9 cellular contexts compared by ENCODE assay signal in genomic region chr10:5447611-5448071, GRCh38. TPM values are rescaled to one million over a fixed set of nuclear protein-coding genes. Genes with fewer than 3 reads are reported as not detected.
DNase-seq lines count a peak whose midpoint lies in the region; ATAC-seq and TF ChIP-seq lines count a peak whose summit lies in the region.
"Had no signal": no experiment of that assay in that cellular context is flagged by ENCODE, and none has a peak within 500 bp of the region (broad histone marks: within the 10 kb centered on the region; RNA-seq: fewer than 3 reads in every experiment).

No MANE protein-coding gene starts in this region.

- peak overlapping the region; percentile 32 to 67 (median 49) for H3K4me3 ChIP-seq in Peyer's patch
- H3K4me3 ChIP-seq in prostate gland, result peak overlapping the region; percentile 49 to 60
- H3K4me3 ChIP-seq: lung had no signal

- peaks cover 51% of the 10 kb centered on the region for H3K4me1 Mint-ChIP-seq in activated CD4-positive, alpha-beta T cell treated with anti-CD3 and anti-CD28 coated beads for 36 hours

- peak; percentile 19 for DNase-seq in activated CD4-positive, alpha-beta T cell treated with anti-CD3 and anti-CD28 coated beads for 36 hours
- no peak for DNase-seq in activated CD4-positive, alpha-beta T cell treated with anti-CD3 and anti-CD28 coated beads, Interleukin-2, amount 50 U/mL, for 4 hours
- DNase-seq in Peyer's patch (no peak), erythroblast (lab: John Stamatoyannopoulos, UW) (peak; percentile 41 to 45), prostate gland (ENCODE audit: low spot score) (no peak), NCI-H2107 treated with DMSO at 0.1 percent for 48 hours (lab: John Stamatoyannopoulos, UW; ENCODE audit: unreplicated experiment) (no peak), NCI-H1092 (lab: John Stamatoyannopoulos, UW) (no peak)

- peak overlapping the region in 3 of 4 donors; percentile 65 to 87 (median 85) for H3K27ac ChIP-seq in Peyer's patch
- H3K27ac ChIP-seq in prostate gland, result peak overlapping the region; percentile 75 to 85

- WGBS in prostate gland, result 4% methylated on average over 5 of the region's 5 CpGs

- no peak for TF ChIP-seq CTCF in Peyer's patch (IDR thresholded peaks at IDR 0.05)
- no peak for TF ChIP-seq CTCF in prostate gland (IDR thresholded peaks at IDR 0.05)

- H3K9me3 ChIP-seq in Peyer's patch (no peaks in the 10 kb centered on the region), prostate gland (no peaks in the 10 kb centered on the region)

- TF ChIP-seq POLR2A in Peyer's patch (IDR thresholded peaks at IDR 0.05), result peak in 1 of 2 donors; percentile 27
- peak; percentile 2 for TF ChIP-seq POLR2A in erythroblast (IDR thresholded peaks at IDR 0.05; ENCODE audit: low read length)
- TF ChIP-seq POLR2A in prostate gland (IDR thresholded peaks at IDR 0.05), result peak; percentile 45

- POLR2A ChIA-PET in activated CD4-positive, alpha-beta T cell treated with anti-CD3 and anti-CD28 coated beads for 36 hours (lab: Charles Lee), result interaction anchor here (0.5 to 0.8 kb wide), 2 partner anchors 175 to 931 kb away, joined by 3 to 4 read pairs; no protein-coding TSS in a partner anchor

- H3K4me1 ChIP-seq in Peyer's patch (no peaks in the 10 kb centered on the region), prostate gland (replicated peaks) (peaks cover 10% of the 10 kb centered on the region)

- peaks cover 8% of the 10 kb centered on the region for H3K36me3 Mint-ChIP-seq in activated CD4-positive, alpha-beta T cell treated with anti-CD3 and anti-CD28 coated beads for 36 hours (ENCODE audit: low read depth)

- CTCF ChIA-PET in activated CD4-positive, alpha-beta T cell treated with anti-CD3 and anti-CD28 coated beads for 36 hours (lab: Charles Lee), result interaction anchor here (0.7 to 11.0 kb wide), 11 partner anchors 9 to 610 kb away, joined by 3 to 178 read pairs (median 4); no protein-coding TSS in a partner anchor

- H3K27ac Mint-ChIP-seq in activated CD4-positive, alpha-beta T cell treated with anti-CD3 and anti-CD28 coated beads for 36 hours, result peak overlapping the region; percentile 39

- intact Hi-C loops in activated CD4-positive, alpha-beta T cell treated with anti-CD3 and anti-CD28 coated beads for 36 hours (cut with DNase I, micrococcal nuclease), result loop anchor here (1.0 to 10.0 kb wide), 6 partner anchors 101 to 607 kb away; partner anchors contain the start of genes GDI2 (in 1 of the 2) and TASOR2 (in 1 of the 2)
- intact Hi-C loops in prostate gland (cut with DNase I), result loop anchor here (5.0 kb wide), 5 partner anchors 65 to 445 kb away; partner anchors contain the start of gene FBH1

- peak; percentile 81 for ATAC-seq in activated CD4-positive, alpha-beta T cell treated with anti-CD3 and anti-CD28 coated beads for 36 hours
- peak; percentile 48 for ATAC-seq in HG02759 (IDR thresholded peaks at IDR 0.05; ENCODE audit: unreplicated experiment)

- H3K27me3 Mint-ChIP-seq in activated CD4-positive, alpha-beta T cell treated with anti-CD3 and anti-CD28 coated beads for 36 hours, result no peaks in the 10 kb centered on the region

- H3K27me3 ChIP-seq in Peyer's patch, result no peaks in the 10 kb centered on the region
- H3K27me3 ChIP-seq in prostate gland (replicated peaks; ENCODE audit: insufficient read depth), result no peaks in the 10 kb centered on the region

- no peaks in the 10 kb centered on the region for H3K9me3 Mint-ChIP-seq in activated CD4-positive, alpha-beta T cell treated with anti-CD3 and anti-CD28 coated beads for 36 hours (ENCODE audit: low read depth)

- H3K36me3 ChIP-seq in Peyer's patch, result peaks cover 0 to 9% (median 0%) of the 10 kb centered on the region in 3 donors
- no peaks in the 10 kb centered on the region for H3K36me3 ChIP-seq in prostate gland

- H3K4me3 Mint-ChIP-seq in activated CD4-positive, alpha-beta T cell treated with anti-CD3 and anti-CD28 coated beads for 36 hours, result peak overlapping the region; percentile 55

RNA-seq across cellular contexts. Expression of gene NET1, which starts 35.3 kb away (rescaled TPM):
- 10 to 100 TPM; 27.8 to 34.8 TPM for total RNA-seq in activated CD4-positive, alpha-beta T cell treated with anti-CD3 and anti-CD28 coated beads for 36 hours
- 100 to 1,000 TPM in 2 of 4 donors, 10 to 100 TPM in 2; 85.0 to 155 (median 122) TPM for total RNA-seq in Peyer's patch
- total RNA-seq in prostate gland, result 10 to 100 TPM; 55.6 to 77.6 TPM

RNA-seq across cellular contexts. Expression of gene TUBAL3, which starts 43.0 kb away (rescaled TPM):
- total RNA-seq in activated CD4-positive, alpha-beta T cell treated with anti-CD3 and anti-CD28 coated beads for 36 hours, result not detected
- 10 to 100 TPM in 3 of 4 donors, 1 to 10 TPM in 1; 3.3 to 95.4 (median 74.2) TPM for total RNA-seq in Peyer's patch
- total RNA-seq in prostate gland, result 1 to 10 TPM in 1 of 2 donors, not detected in 1; 1.1 TPM

RNA-seq across cellular contexts. Expression of gene CALML5, which starts 51.7 kb away (rescaled TPM):
- not detected for total RNA-seq in activated CD4-positive, alpha-beta T cell treated with anti-CD3 and anti-CD28 coated beads for 36 hours
- not detected for total RNA-seq in Peyer's patch
- total RNA-seq in prostate gland, result 10 to 100 TPM in 1 of 2 donors, under 1 TPM in 1; 0.46 to 10.5 TPM
- total RNA-seq: lung had no signal

Comparison
In these comparisons a context has a peak if more than half of its experiments do, and no peak if none do; other contexts are left out.
1. DNase-seq: peak in activated CD4-positive, alpha-beta T cell treated with anti-CD3 and anti-CD28 coated beads for 36 hours (single experiment) and erythroblast (2 of 2); none in activated CD4-positive, alpha-beta T cell treated with anti-CD3 and anti-CD28 coated beads, Interleukin-2, amount 50 U/mL, for 4 hours (0 of 2), Peyer's patch (0 of 3), prostate gland (single experiment), NCI-H2107 treated with DMSO at 0.1 percent for 48 hours (single experiment) and NCI-H1092 (single experiment).